ENCODE assay signal across 1 cellular context in the genomic region with DNA sequence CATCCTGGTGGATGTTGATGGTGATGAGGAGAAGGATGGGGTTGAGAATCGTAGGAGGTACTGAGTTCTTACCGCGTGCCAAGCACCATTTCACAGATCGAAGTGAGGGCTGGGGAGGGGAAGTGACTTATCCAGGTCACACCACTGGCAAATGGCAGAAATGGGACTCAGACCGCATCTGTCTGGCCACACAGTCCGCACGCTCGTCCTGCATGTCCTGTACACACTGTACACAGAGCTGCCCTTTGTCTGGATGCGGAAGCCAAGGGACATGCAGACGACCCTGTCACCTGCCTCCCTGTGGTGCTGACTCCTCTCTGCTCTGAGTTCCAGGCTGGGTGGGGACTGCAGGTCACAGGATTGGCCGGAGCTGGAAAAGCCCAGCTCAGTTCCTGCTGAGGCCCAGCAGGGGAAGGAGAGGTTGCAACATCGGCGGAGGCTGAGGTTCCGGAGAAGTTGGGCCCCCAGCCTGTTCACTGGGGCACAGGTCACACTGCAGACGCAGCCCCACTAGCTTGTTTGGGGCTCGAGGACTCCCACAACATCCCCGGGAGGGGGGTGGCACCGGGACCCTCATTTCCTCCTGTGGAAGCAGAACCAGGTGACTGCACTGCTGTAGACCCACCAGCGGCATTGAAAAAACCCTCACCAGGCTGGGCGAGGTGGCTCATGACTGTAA.
TF ChIP-seq lines count a peak whose summit lies in the region.

No MANE protein-coding gene starts in this region.

TF ChIP-seq in HepG2, 621 proteins besides CTCF, POLR2A, EP300 and RAD21 (continued from another document and continues in another):
- TF ChIP-seq, protein P1, sequence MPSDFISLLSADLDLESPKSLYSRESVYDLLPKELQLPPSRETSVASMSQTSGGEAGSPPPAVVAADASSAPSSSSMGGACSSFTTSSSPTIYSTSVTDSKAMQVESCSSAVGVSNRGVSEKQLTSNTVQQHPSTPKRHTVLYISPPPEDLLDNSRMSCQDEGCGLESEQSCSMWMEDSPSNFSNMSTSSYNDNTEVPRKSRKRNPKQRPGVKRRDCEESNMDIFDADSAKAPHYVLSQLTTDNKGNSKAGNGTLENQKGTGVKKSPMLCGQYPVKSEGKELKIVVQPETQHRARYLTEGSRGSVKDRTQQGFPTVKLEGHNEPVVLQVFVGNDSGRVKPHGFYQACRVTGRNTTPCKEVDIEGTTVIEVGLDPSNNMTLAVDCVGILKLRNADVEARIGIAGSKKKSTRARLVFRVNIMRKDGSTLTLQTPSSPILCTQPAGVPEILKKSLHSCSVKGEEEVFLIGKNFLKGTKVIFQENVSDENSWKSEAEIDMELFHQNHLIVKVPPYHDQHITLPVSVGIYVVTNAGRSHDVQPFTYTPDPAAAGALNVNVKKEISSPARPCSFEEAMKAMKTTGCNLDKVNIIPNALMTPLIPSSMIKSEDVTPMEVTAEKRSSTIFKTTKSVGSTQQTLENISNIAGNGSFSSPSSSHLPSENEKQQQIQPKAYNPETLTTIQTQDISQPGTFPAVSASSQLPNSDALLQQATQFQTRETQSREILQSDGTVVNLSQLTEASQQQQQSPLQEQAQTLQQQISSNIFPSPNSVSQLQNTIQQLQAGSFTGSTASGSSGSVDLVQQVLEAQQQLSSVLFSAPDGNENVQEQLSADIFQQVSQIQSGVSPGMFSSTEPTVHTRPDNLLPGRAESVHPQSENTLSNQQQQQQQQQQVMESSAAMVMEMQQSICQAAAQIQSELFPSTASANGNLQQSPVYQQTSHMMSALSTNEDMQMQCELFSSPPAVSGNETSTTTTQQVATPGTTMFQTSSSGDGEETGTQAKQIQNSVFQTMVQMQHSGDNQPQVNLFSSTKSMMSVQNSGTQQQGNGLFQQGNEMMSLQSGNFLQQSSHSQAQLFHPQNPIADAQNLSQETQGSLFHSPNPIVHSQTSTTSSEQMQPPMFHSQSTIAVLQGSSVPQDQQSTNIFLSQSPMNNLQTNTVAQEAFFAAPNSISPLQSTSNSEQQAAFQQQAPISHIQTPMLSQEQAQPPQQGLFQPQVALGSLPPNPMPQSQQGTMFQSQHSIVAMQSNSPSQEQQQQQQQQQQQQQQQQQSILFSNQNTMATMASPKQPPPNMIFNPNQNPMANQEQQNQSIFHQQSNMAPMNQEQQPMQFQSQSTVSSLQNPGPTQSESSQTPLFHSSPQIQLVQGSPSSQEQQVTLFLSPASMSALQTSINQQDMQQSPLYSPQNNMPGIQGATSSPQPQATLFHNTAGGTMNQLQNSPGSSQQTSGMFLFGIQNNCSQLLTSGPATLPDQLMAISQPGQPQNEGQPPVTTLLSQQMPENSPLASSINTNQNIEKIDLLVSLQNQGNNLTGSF (CRISPR knock-in tag; IDR thresholded peaks at IDR 0.05) = 0 out of 2 replicates have a peak, but pooled peaks have one; percentile 18
- TF ChIP-seq TBX2 (CRISPR knock-in tag; IDR thresholded peaks at IDR 0.05; ENCODE audit: borderline replicate concordance) = peak; percentile 99
- peak; percentile 95; the same call in 1 of the 2 replicates for TF ChIP-seq ZNF788 (CRISPR knock-in tag; IDR thresholded peaks at IDR 0.05; ENCODE audit: borderline replicate concordance)
- TF ChIP-seq FOXK1 (CRISPR knock-in tag; IDR thresholded peaks at IDR 0.05; ENCODE audit: borderline replicate concordance, low read depth) = peak; percentile 91; the same call in 1 of the 2 replicates
- TF ChIP-seq ZNF382 (CRISPR knock-in tag; IDR thresholded peaks at IDR 0.05; ENCODE audit: borderline replicate concordance) = no peak
- TF ChIP-seq GABPB1 (CRISPR knock-in tag; IDR thresholded peaks at IDR 0.05) = peak; percentile 85
- TF ChIP-seq TCF7 (IDR thresholded peaks at IDR 0.05; ENCODE audit: low read depth) = peak; percentile 55
- TF ChIP-seq ZNF703 (CRISPR knock-in tag; IDR thresholded peaks at IDR 0.05; ENCODE audit: borderline replicate concordance) = peak; percentile 87; the same call in 1 of the 2 replicates
- peak; percentile 71; the same call in 1 of the 2 replicates for TF ChIP-seq ZNF510 (CRISPR knock-in tag; IDR thresholded peaks at IDR 0.05; ENCODE audit: low read depth)
- TF ChIP-seq HDAC6 (IDR thresholded peaks at IDR 0.05; ENCODE audit: low read depth, low read length) = no peak
- no peak for TF ChIP-seq ATF1 (CRISPR knock-in tag; IDR thresholded peaks at IDR 0.05)
- peak; percentile 85 for TF ChIP-seq RBM39 (IDR thresholded peaks at IDR 0.05; ENCODE audit: low read depth, low read length, poor library complexity, severe bottlenecking)
- no peak for TF ChIP-seq MBNL3 (CRISPR knock-in tag; conservative IDR thresholded peaks at IDR 0.05)
- peak; percentile 92 for TF ChIP-seq ELF4 (CRISPR knock-in tag; IDR thresholded peaks at IDR 0.05; ENCODE audit: borderline replicate concordance)
- TF ChIP-seq PAF1 (CRISPR knock-in tag; IDR thresholded peaks at IDR 0.05) = no peak
- peak; percentile 97 for TF ChIP-seq ARNTL (CRISPR knock-in tag; IDR thresholded peaks at IDR 0.05)
- TF ChIP-seq, protein P2, sequence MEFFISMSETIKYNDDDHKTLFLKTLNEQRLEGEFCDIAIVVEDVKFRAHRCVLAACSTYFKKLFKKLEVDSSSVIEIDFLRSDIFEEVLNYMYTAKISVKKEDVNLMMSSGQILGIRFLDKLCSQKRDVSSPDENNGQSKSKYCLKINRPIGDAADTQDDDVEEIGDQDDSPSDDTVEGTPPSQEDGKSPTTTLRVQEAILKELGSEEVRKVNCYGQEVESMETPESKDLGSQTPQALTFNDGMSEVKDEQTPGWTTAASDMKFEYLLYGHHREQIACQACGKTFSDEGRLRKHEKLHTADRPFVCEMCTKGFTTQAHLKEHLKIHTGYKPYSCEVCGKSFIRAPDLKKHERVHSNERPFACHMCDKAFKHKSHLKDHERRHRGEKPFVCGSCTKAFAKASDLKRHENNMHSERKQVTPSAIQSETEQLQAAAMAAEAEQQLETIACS (CRISPR knock-in tag; IDR thresholded peaks at IDR 0.05) = no peak
- no peak; the same call in 1 of the 2 replicates for TF ChIP-seq ZFP90 (CRISPR knock-in tag; IDR thresholded peaks at IDR 0.05; ENCODE audit: borderline replicate concordance)
- no peak; the same call in 1 of the 2 replicates for TF ChIP-seq KDM1A (CRISPR knock-in tag; IDR thresholded peaks at IDR 0.05)
- TF ChIP-seq, protein P3, sequence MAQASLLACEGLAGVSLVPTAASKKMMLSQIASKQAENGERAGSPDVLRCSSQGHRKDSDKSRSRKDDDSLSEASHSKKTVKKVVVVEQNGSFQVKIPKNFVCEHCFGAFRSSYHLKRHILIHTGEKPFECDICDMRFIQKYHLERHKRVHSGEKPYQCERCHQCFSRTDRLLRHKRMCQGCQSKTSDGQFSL (CRISPR knock-in tag; IDR thresholded peaks at IDR 0.05) = no peak
- TF ChIP-seq ZNF3 (CRISPR knock-in tag; IDR thresholded peaks at IDR 0.05) = peak; percentile 16; the same call in 1 of the 2 replicates
- TF ChIP-seq, protein P4, sequence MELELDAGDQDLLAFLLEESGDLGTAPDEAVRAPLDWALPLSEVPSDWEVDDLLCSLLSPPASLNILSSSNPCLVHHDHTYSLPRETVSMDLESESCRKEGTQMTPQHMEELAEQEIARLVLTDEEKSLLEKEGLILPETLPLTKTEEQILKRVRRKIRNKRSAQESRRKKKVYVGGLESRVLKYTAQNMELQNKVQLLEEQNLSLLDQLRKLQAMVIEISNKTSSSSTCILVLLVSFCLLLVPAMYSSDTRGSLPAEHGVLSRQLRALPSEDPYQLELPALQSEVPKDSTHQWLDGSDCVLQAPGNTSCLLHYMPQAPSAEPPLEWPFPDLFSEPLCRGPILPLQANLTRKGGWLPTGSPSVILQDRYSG (CRISPR knock-in tag; IDR thresholded peaks at IDR 0.05) = 0 out of 2 replicates have a peak, but pooled peaks have one; percentile 90
- 0 out of 2 replicates have a peak, but pooled peaks have one; percentile 28 for TF ChIP-seq ZBTB8A (CRISPR knock-in tag; IDR thresholded peaks at IDR 0.05; ENCODE audit: borderline replicate concordance, low read depth)
- TF ChIP-seq ZNF264 (CRISPR knock-in tag; IDR thresholded peaks at IDR 0.05) = peak; percentile 79
- TF ChIP-seq DMAP1 (CRISPR knock-in tag; IDR thresholded peaks at IDR 0.05) = peak; percentile 82
- TF ChIP-seq, protein P5, sequence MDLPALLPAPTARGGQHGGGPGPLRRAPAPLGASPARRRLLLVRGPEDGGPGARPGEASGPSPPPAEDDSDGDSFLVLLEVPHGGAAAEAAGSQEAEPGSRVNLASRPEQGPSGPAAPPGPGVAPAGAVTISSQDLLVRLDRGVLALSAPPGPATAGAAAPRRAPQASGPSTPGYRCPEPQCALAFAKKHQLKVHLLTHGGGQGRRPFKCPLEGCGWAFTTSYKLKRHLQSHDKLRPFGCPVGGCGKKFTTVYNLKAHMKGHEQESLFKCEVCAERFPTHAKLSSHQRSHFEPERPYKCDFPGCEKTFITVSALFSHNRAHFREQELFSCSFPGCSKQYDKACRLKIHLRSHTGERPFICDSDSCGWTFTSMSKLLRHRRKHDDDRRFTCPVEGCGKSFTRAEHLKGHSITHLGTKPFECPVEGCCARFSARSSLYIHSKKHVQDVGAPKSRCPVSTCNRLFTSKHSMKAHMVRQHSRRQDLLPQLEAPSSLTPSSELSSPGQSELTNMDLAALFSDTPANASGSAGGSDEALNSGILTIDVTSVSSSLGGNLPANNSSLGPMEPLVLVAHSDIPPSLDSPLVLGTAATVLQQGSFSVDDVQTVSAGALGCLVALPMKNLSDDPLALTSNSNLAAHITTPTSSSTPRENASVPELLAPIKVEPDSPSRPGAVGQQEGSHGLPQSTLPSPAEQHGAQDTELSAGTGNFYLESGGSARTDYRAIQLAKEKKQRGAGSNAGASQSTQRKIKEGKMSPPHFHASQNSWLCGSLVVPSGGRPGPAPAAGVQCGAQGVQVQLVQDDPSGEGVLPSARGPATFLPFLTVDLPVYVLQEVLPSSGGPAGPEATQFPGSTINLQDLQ (CRISPR knock-in tag; IDR thresholded peaks at IDR 0.05) = peak; percentile 97
- peak; percentile 87; the same call in 1 of the 2 replicates for TF ChIP-seq MED13 (CRISPR knock-in tag; IDR thresholded peaks at IDR 0.05)
- TF ChIP-seq U2AF2 (IDR thresholded peaks at IDR 0.05; ENCODE audit: low read depth, low read length) = no peak
- peak; percentile 49 for TF ChIP-seq HNRNPLL (IDR thresholded peaks at IDR 0.05; ENCODE audit: low read depth, low read length, poor library complexity, severe bottlenecking)
- peak; percentile 92 for TF ChIP-seq HMG20A (CRISPR knock-in tag; IDR thresholded peaks at IDR 0.05; ENCODE audit: borderline replicate concordance)
- peak; percentile 86 for TF ChIP-seq ZKSCAN8 (CRISPR knock-in tag; IDR thresholded peaks at IDR 0.05; ENCODE audit: borderline replicate concordance)
- peak; percentile 99 for TF ChIP-seq MED1 (CRISPR knock-in tag; IDR thresholded peaks at IDR 0.05)
- no peak for TF ChIP-seq AGO2 (optimal IDR thresholded peaks at IDR 0.05; ENCODE audit: low read depth, low read length)
- no peak for TF ChIP-seq ZNF17 (CRISPR knock-in tag; IDR thresholded peaks at IDR 0.05)
- peak; percentile 88; the same call in 1 of the 2 replicates for TF ChIP-seq ZNF761 (CRISPR knock-in tag; conservative IDR thresholded peaks at IDR 0.05)
- TF ChIP-seq SMYD3 (CRISPR knock-in tag; IDR thresholded peaks at IDR 0.05) = no peak
- peak; percentile 93 for TF ChIP-seq CBX1 (IDR thresholded peaks at IDR 0.05; ENCODE audit: low read depth)
- TF ChIP-seq KDM5B (CRISPR knock-in tag; IDR thresholded peaks at IDR 0.05; ENCODE audit: borderline replicate concordance) = peak; percentile 80
- TF ChIP-seq ZNF790 (CRISPR knock-in tag; IDR thresholded peaks at IDR 0.05; ENCODE audit: borderline replicate concordance) = no peak; the same call in 1 of the 2 replicates
- TF ChIP-seq ZKSCAN5 (CRISPR knock-in tag; IDR thresholded peaks at IDR 0.05) = peak; percentile 25; the same call in 1 of the 2 replicates
- TF ChIP-seq BRCA1 (CRISPR knock-in tag; IDR thresholded peaks at IDR 0.05) = no peak
- peak; percentile 93 for TF ChIP-seq PHF5A (CRISPR knock-in tag; IDR thresholded peaks at IDR 0.05; ENCODE audit: low read depth, unreplicated experiment)
- no peak for TF ChIP-seq ARNT (IDR thresholded peaks at IDR 0.05)
- TF ChIP-seq FOSL1 (CRISPR knock-in tag; IDR thresholded peaks at IDR 0.05; ENCODE audit: borderline replicate concordance) = no peak
- TF ChIP-seq SMC3 (IDR thresholded peaks at IDR 0.05; ENCODE audit: low read length) = peak; percentile 29; the same call in 1 of the 2 replicates
- TF ChIP-seq, protein P6, sequence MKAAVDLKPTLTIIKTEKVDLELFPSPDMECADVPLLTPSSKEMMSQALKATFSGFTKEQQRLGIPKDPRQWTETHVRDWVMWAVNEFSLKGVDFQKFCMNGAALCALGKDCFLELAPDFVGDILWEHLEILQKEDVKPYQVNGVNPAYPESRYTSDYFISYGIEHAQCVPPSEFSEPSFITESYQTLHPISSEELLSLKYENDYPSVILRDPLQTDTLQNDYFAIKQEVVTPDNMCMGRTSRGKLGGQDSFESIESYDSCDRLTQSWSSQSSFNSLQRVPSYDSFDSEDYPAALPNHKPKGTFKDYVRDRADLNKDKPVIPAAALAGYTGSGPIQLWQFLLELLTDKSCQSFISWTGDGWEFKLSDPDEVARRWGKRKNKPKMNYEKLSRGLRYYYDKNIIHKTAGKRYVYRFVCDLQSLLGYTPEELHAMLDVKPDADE (CRISPR knock-in tag; IDR thresholded peaks at IDR 0.05) = no peak
- TF ChIP-seq, protein P7, sequence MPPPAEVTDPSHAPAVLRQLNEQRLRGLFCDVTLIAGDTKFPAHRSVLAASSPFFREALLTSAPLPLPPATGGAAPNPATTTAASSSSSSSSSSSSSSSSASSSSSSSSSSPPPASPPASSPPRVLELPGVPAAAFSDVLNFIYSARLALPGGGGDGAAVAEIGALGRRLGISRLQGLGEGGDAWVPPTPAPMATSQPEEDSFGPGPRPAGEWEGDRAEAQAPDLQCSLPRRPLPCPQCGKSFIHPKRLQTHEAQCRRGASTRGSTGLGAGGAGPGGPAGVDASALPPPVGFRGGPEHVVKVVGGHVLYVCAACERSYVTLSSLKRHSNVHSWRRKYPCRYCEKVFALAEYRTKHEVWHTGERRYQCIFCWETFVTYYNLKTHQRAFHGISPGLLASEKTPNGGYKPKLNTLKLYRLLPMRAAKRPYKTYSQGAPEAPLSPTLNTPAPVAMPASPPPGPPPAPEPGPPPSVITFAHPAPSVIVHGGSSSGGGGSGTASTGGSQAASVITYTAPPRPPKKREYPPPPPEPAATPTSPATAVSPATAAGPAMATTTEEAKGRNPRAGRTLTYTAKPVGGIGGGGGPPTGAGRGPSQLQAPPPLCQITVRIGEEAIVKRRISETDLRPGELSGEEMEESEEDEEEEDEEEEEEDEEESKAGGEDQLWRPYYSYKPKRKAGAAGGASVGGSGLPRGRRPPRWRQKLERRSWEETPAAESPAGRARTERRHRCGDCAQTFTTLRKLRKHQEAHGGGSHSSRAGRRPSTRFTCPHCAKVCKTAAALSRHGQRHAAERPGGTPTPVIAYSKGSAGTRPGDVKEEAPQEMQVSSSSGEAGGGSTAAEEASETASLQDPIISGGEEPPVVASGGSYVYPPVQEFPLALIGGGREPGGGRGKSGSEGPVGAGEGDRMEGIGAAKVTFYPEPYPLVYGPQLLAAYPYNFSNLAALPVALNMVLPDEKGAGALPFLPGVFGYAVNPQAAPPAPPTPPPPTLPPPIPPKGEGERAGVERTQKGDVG (CRISPR knock-in tag; IDR thresholded peaks at IDR 0.05; ENCODE audit: borderline replicate concordance) = peak; percentile 98
